1 cellular context compared by ENCODE assay signal in genomic region chr3:15114466-15115358, GRCh38.
TF ChIP-seq lines count a peak whose summit lies in the region.

No MANE protein-coding gene starts in this region.

TF ChIP-seq in HepG2, 621 proteins besides CTCF, POLR2A, EP300 and RAD21:
- TF ChIP-seq UBTF (CRISPR knock-in tag; IDR thresholded peaks at IDR 0.05) (no peak), ZNF460 (CRISPR knock-in tag; IDR thresholded peaks at IDR 0.05; ENCODE audit: borderline replicate concordance) (no peak), PHF5A (CRISPR knock-in tag; IDR thresholded peaks at IDR 0.05; ENCODE audit: low read depth, unreplicated experiment) (no peak), RBM22 (optimal IDR thresholded peaks at IDR 0.05; ENCODE audit: low read length) (no peak)
TF ChIP-seq in HepG2: peak in this region for 0.
